Comparison of ENCODE assay signal across 8 cellular contexts in genomic region chr16:4957720-4958509, GRCh38. TPM values are rescaled to one million over a fixed set of nuclear protein-coding genes. Genes with fewer than 3 reads are reported as not detected.
DNase-seq lines count a peak whose midpoint lies in the region; ATAC-seq and TF ChIP-seq lines count a peak whose summit lies in the region.

SEC14L5 (plus strand) TSS chr16:4958330; CDS start chr16:4959324, 994 bp downstream.

- H3K9me3 ChIP-seq in T-helper 17 cell (ENCODE audit: control insufficient read depth, low read length, poor library complexity, severe bottlenecking) (no peaks in the 10 kb centered on the region), left ventricle myocardium inferior (replicated peaks) (no peaks in the 10 kb centered on the region), transverse colon (no peaks in the 10 kb centered on the region)

- peak; percentile 88 for TF ChIP-seq POLR2A in transverse colon (IDR thresholded peaks at IDR 0.05)

- H3K27ac Mint-ChIP-seq in T-helper 17 cell = no peak within 1 kb of the TSS

- TF ChIP-seq EP300 in transverse colon (IDR thresholded peaks at IDR 0.05; ENCODE audit: low read depth) = no peak

- TF ChIP-seq CTCF in left ventricle myocardium inferior (IDR thresholded peaks at IDR 0.05; ENCODE audit: borderline replicate concordance) = no peak
- TF ChIP-seq CTCF in transverse colon (IDR thresholded peaks at IDR 0.05) = peak in 1 of 5 experiments; percentile 22

- H3K4me1 Mint-ChIP-seq in T-helper 17 cell = peaks cover 20% of the 10 kb centered on the region

- peak; percentile 63 for ATAC-seq in HG02642 (IDR thresholded peaks at IDR 0.05; ENCODE audit: poor library complexity, unreplicated experiment)
- ATAC-seq in T-helper 17 cell = peak; percentile 94

- DNase-seq in G401 (ENCODE audit: low spot score) = peak; percentile 99
- DNase-seq in NCI-H146 (lab: John Stamatoyannopoulos, UW) = peak; percentile 100
- peak; percentile 80 to 89 (median 85) for DNase-seq in T-helper 17 cell
- DNase-seq in left ventricle myocardium inferior = peak; percentile 97
- DNase-seq in posterior cingulate gyrus = peak; percentile 93 to 100 (median 98)
- DNase-seq in transverse colon = peak; percentile 98

- intact Hi-C loops in left ventricle myocardium inferior (cut with micrococcal nuclease) = no loop called here
- intact Hi-C loops in posterior cingulate gyrus (cut with DNase I) = loop anchor here (1.0 to 10.0 kb wide), 6 partner anchors 37 to 261 kb away; partner anchors contain the start of genes GLYR1, ROGDI and UBN1
- intact Hi-C loops in transverse colon (cut with DNase I; ENCODE audit: low total_unique reads) = loop anchor here (5.0 kb wide), 1 partner anchor 111 kb away; the partner anchor contains the start of genes GLYR1 and UBN1

- H3K27ac ChIP-seq in angular gyrus (ENCODE audit: low read depth, low read length) (peak within 1 kb of the TSS; percentile 97), left ventricle myocardium inferior (replicated peaks) (peak within 1 kb of the TSS; percentile 69), transverse colon (peak within 1 kb of the TSS; percentile 78 to 84 (median 84))

- H3K36me3 Mint-ChIP-seq in T-helper 17 cell (ENCODE audit: low read depth) = peaks cover 5% of the 10 kb centered on the region

- H3K4me1 ChIP-seq in left ventricle myocardium inferior = peaks cover 18% of the 10 kb centered on the region
- peaks cover 5 to 26% (median 12%) of the 10 kb centered on the region in 4 donors for H3K4me1 ChIP-seq in transverse colon

- in situ Hi-C loops in G401 (cut with HindIII; ENCODE audit: low sequenced_read_pairs) (no loop called here), transverse colon (cut with MboI; ENCODE audit: low pct_ligation_motif_present in 1 of 4, low pct_unique_long_range_greater_than_20kb in 1 of 4, low sequenced_read_pairs in 3 of 4) (loop anchor here in 1 of 4 donors (10.0 kb wide), 1 partner anchor 113 kb away; the partner anchor contains the start of genes GLYR1 and UBN1)

- H3K4me3 ChIP-seq in left ventricle myocardium inferior (peak within 1 kb of the TSS; percentile 71), transverse colon (peak within 1 kb of the TSS; percentile 20 to 55 (median 32))

- WGBS in transverse colon (ENCODE audit: low coverage in 1 of 2), 2 donors = 7 to 13% methylated on average over 4 to 29 of the region's 56 CpGs

- H3K4me3 Mint-ChIP-seq in T-helper 17 cell = peak within 1 kb of the TSS; percentile 95

- peaks cover 58% of the 10 kb centered on the region for H3K27me3 Mint-ChIP-seq in T-helper 17 cell

- H3K27me3 ChIP-seq in left ventricle myocardium inferior (ENCODE audit: low read depth) (no peaks in the 10 kb centered on the region), transverse colon (no peaks in the 10 kb centered on the region)

- no peaks in the 10 kb centered on the region for H3K36me3 ChIP-seq in left ventricle myocardium inferior
- no peaks in the 10 kb centered on the region for H3K36me3 ChIP-seq in transverse colon

RNA-seq across cellular contexts. Expression of gene SEC14L5, which starts in this region (rescaled TPM):
- total RNA-seq in G401 (2014; rRNA removed; shearing (Covaris generic)) = 0.10 and 0.86 TPM in 2 replicates
- 10 to 100 TPM in 1 of 2 donors, under 1 TPM in 1; 0.45 to 13.9 TPM for total RNA-seq in T-helper 17 cell
- total RNA-seq in left ventricle myocardium inferior = 15.5 TPM
- 1 to 10 TPM in 1 of 4 donors, under 1 TPM in 3; 0.32 to 6.2 (median 0.53) TPM for total RNA-seq in transverse colon

Comparison
In these comparisons a context has a peak if more than half of its experiments do, and no peak if none do; other contexts are left out.
1. Peak in every context shown above with its lines: DNase-seq, ATAC-seq, H3K4me3 ChIP-seq and H3K27ac ChIP-seq.
2. Peak in DNase-seq in G401; RNA of the gene not detected or under 1 TPM.